ENCODE assay signal across 1 cellular context in the genomic region with DNA sequence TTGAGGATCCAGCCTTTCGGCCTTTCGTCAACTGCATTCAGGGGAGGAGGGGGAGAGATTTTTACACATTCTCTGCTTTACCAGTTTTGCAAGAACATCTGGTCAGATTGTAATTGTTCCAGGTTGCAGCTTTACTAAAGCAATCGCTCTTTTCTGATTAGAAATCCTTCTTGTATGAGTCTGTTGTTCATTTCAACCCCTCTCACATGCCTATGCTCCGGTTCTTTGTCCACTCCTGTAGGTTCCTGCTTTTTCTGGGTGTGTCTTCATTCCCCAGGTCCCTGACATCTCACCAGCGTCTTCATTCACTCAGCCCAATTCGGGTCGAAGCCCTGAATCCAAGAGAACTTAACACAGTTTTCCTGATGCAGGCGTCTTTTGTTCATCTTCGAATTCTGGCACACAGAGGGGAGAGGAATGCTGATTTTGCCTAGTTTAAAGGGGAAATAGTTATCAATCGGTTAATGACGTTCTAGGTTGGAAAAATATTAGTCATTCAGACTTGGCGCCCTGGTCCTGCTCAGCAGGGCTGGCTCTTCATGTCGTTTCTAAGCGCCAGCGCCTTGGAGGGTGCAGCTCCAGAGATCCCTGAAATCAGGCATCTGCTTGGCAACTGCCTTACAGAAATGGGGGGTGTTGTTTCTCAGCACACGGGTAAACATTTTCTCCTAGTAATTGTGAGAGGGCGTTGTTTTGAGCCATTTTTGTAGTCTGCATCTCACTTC.
TF ChIP-seq lines count a peak whose summit lies in the region.

No MANE protein-coding gene starts in this region.

TF ChIP-seq in H1, 55 proteins besides CTCF, POLR2A, EP300 and RAD21:
- TF ChIP-seq SUZ12 (IDR thresholded peaks at IDR 0.05; ENCODE audit: low read length) (no peak), E2F6 (IDR thresholded peaks at IDR 0.05) (no peak), JUN (IDR thresholded peaks at IDR 0.05; ENCODE audit: low read depth, low read length) (no peak), BACH1 (IDR thresholded peaks at IDR 0.05; ENCODE audit: low read length) (no peak), JUND (IDR thresholded peaks at IDR 0.05; ENCODE audit: low read length) (no peak), KDM5A (IDR thresholded peaks at IDR 0.05; ENCODE audit: low read length) (no peak)
